In genomic region chr9:107259751-107260313, GRCh38 we compare ENCODE assay signal across 2 cellular contexts.
TF ChIP-seq lines count a peak whose summit lies in the region.

No MANE protein-coding gene starts in this region.

TF ChIP-seq in GM12878, 131 proteins besides CTCF, POLR2A, EP300 and RAD21:
- TF ChIP-seq HDGF (IDR thresholded peaks at IDR 0.05) (peak; percentile 68; the same call in 1 of the 2 replicates), ZBTB40 (IDR thresholded peaks at IDR 0.05; ENCODE audit: borderline replicate concordance) (0 out of 2 replicates have a peak, but pooled peaks have one; percentile 19), MLLT1 (IDR thresholded peaks at IDR 0.05) (peak; percentile 68), SMARCA5 (IDR thresholded peaks at IDR 0.05) (peak; percentile 55; the same call in 1 of the 2 replicates)

TF ChIP-seq in liver, 16 proteins besides CTCF, POLR2A, EP300 and RAD21:
- TF ChIP-seq HNF4A (conservative IDR thresholded peaks at IDR 0.05) (peak in 1 of 2 donors; percentile 22), RXRA (IDR thresholded peaks at IDR 0.05) (peak; percentile 32 to 79)
TF ChIP-seq in liver: peak in this region for 2; not testable (repeated sequence) for 14.
